1 cellular context compared by ENCODE assay signal in genomic region chr1:1434812-1435093, GRCh38.
TF ChIP-seq lines count a peak whose summit lies in the region.

No MANE protein-coding gene starts in this region.

TF ChIP-seq in HepG2, 621 proteins besides CTCF, POLR2A, EP300 and RAD21:
- TF ChIP-seq GMEB1 (CRISPR knock-in tag; IDR thresholded peaks at IDR 0.05; ENCODE audit: borderline replicate concordance) (no peak), DR1 (CRISPR knock-in tag; IDR thresholded peaks at IDR 0.05) (0 out of 2 replicates have a peak, but pooled peaks have one; percentile 6), ZNF337 (CRISPR knock-in tag; IDR thresholded peaks at IDR 0.05; ENCODE audit: borderline replicate concordance, low read depth) (0 out of 2 replicates have a peak, but pooled peaks have one; percentile 15), NCOA1 (CRISPR knock-in tag; IDR thresholded peaks at IDR 0.05) (0 out of 2 replicates have a peak, but pooled peaks have one; percentile 66), ZNF761 (CRISPR knock-in tag; conservative IDR thresholded peaks at IDR 0.05) (0 out of 2 replicates have a peak, but pooled peaks have one; percentile 34), MEF2D (CRISPR knock-in tag; IDR thresholded peaks at IDR 0.05) (no peak), FOXC1 (CRISPR knock-in tag; IDR thresholded peaks at IDR 0.05; ENCODE audit: borderline replicate concordance) (0 out of 2 replicates have a peak, but pooled peaks have one; percentile 16), FOXO4 (CRISPR knock-in tag; conservative IDR thresholded peaks at IDR 0.05) (peak; percentile 90; the same call in 1 of the 2 replicates), TEF (CRISPR knock-in tag; IDR thresholded peaks at IDR 0.05) (no peak), MTF2 (CRISPR knock-in tag; IDR thresholded peaks at IDR 0.05; ENCODE audit: borderline replicate concordance) (peak; percentile 73; the same call in 1 of the 2 replicates), JARID2 (CRISPR knock-in tag; IDR thresholded peaks at IDR 0.05; ENCODE audit: insufficient replicate concordance) (peak; percentile 41), ZNF414 (CRISPR knock-in tag; IDR thresholded peaks at IDR 0.05) (peak; percentile 51; the same call in 1 of the 2 replicates)
